Comparison of ENCODE assay signal across 10 cellular contexts in genomic region chr6:45946352-45946751, GRCh38.
DNase-seq lines count a peak whose midpoint lies in the region; ATAC-seq, FAIRE-seq and TF ChIP-seq lines count a peak whose summit lies in the region.
"Had no signal": no experiment of that assay in that cellular context is flagged by ENCODE, and none has a peak within 500 bp of the region (broad histone marks: within the 10 kb centered on the region; RNA-seq: fewer than 3 reads in every experiment).

No MANE protein-coding gene starts in this region.

- H3K4me2 ChIP-seq in K562 (ENCODE audit: insufficient read depth, low read length) = no peak overlapping the region

- TF ChIP-seq CTCF in HFF-Myc (IDR thresholded peaks at IDR 0.05; ENCODE audit: low read depth, low read length, missing control alignments) (peak; percentile 79), K562 (IDR thresholded peaks at IDR 0.05 in 2 of 3, conservative IDR thresholded peaks at IDR 0.05 in 1 of 3; ENCODE audit: insufficient read depth in 2 of 3, low read depth in 1 of 3, low read length in 3 of 3) (peak; percentile 38 to 59 (median 40)), lung (IDR thresholded peaks at IDR 0.05; ENCODE audit: control extremely low read depth, extremely low read depth) (no peak)

- H3K4me3 ChIP-seq in HFF-Myc (replicated peaks; ENCODE audit: low read depth, low read length) = no peak overlapping the region
- H3K4me3 ChIP-seq in K562 = no peak overlapping the region
- no peak overlapping the region for H3K4me3 ChIP-seq in lung

- no peaks in the 10 kb centered on the region for H4K20me1 ChIP-seq in K562 (replicated peaks; ENCODE audit: control insufficient read depth, insufficient read depth, low read length)

- H3K4me1 ChIP-seq in K562 (replicated peaks in 1 of 2; ENCODE audit: control insufficient read depth in 2 of 2, insufficient read depth in 2 of 2, low read length in 2 of 2) (no peaks in the 10 kb centered on the region), lung (ENCODE audit: control insufficient read depth in 2 of 2, insufficient read depth in 2 of 2, low read length in 2 of 2) (peaks cover 7 to 20% of the 10 kb centered on the region in 2 donors)

- no TSS peak for BruUV-seq in K562 (replicated peaks; lab: Mats Ljungman, UMichigan)

- H3K27me3 ChIP-seq in K562 (ENCODE audit: control insufficient read depth in 2 of 2, insufficient read depth in 2 of 2, low read length in 2 of 2) = peaks cover 0 to 5% of the 10 kb centered on the region in 2 experiments; a peak in 1 of 5 replicates
- H3K27me3 ChIP-seq in lung (ENCODE audit: control insufficient read depth, insufficient read depth) = no peaks in the 10 kb centered on the region

- CTCF ChIA-PET in K562 (lab: Yijun Ruan, JAX; ENCODE audit: low intra/inter-chr PET ratio) = no interaction called here

- ATAC-seq in K562 = peak; percentile 90
- ATAC-seq in lung (ENCODE audit: insufficient read depth, low FRiP score) = no peak
- ATAC-seq in HG03460 (IDR thresholded peaks at IDR 0.05; ENCODE audit: unreplicated experiment) = no peak
- no peak for ATAC-seq in GM21576 (IDR thresholded peaks at IDR 0.05; ENCODE audit: unreplicated experiment)
- ATAC-seq: activated CD4-positive, CD25-positive, alpha-beta regulatory T cell treated with anti-CD3 and anti-CD28 coated beads, Interleukin-2, amount 50 U/mL, for 24 hours; stimulated activated memory B cell treated with anti-CD40 and anti-IgM and Interleukin-4, amounts not matched to agents 10 μg/mL and 1 μg/mL and 100 μg/mL, for 72 hours had no signal

- peak; percentile 40 for FAIRE-seq in K562 (lab: Jason Lieb, UNC)

- H3K36me3 ChIP-seq in K562 (ENCODE audit: control insufficient read depth, insufficient read depth, low read length) = no peaks in the 10 kb centered on the region
- no peaks in the 10 kb centered on the region for H3K36me3 ChIP-seq in lung (ENCODE audit: control insufficient read depth in 2 of 2, insufficient read depth in 2 of 2, low read length in 2 of 2)

- POLR2A ChIA-PET in K562 (lab: Yijun Ruan, JAX) = no interaction called here

- no peaks in the 10 kb centered on the region for H3K9me1 ChIP-seq in K562 (ENCODE audit: control insufficient read depth, insufficient read depth, low read length)

- H3K9me3 ChIP-seq in K562 (replicated peaks; ENCODE audit: control insufficient read depth, insufficient read depth, low read depth, low read length) (no peaks in the 10 kb centered on the region), lung (ENCODE audit: control insufficient read depth in 2 of 2, insufficient read depth in 1 of 2, low read length in 1 of 2) (no peaks in the 10 kb centered on the region)

- 0% methylated on average over 3 of the region's 3 CpGs for WGBS in K562 (ENCODE audit: insufficient coverage, low coverage, missing lambda C conversion rate)
- 68 to 80% methylated on average over 3 of the region's 3 CpGs for WGBS in lung, 2 donors

- H3K27ac ChIP-seq in K562 (ENCODE audit: extremely low read depth, low read depth, low read length) (no peak overlapping the region), lung (ENCODE audit: low read depth in 1 of 2, low read length in 1 of 2) (peak overlapping the region; percentile 33 to 68)

- H3K79me2 ChIP-seq in K562 (ENCODE audit: control insufficient read depth, insufficient read depth, low read length) = no peaks in the 10 kb centered on the region

- TF ChIP-seq POLR2A in K562 (conservative IDR thresholded peaks at IDR 0.05) = no peak

- peak in 1 of 2 experiments; percentile 21; a peak in 2 of 4 replicates for TF ChIP-seq RAD21 in K562 (CRISPR knock-in tag; conservative IDR thresholded peaks at IDR 0.05 in 1 of 2, IDR thresholded peaks at IDR 0.05 in 1 of 2)

- peak; percentile 89 for DNase-seq in AG08395 (ENCODE audit: low spot score)
- peak; percentile 78 for DNase-seq in HFF-Myc (ENCODE audit: extremely low read depth, low read depth)
- DNase-seq in K562 (ENCODE audit: extremely low read depth in 1 of 4, low spot score in 3 of 4) = peak in 2 of 4 experiments; percentile 27 to 34
- DNase-seq in lung (ENCODE audit: low spot score) = no peak
- no peak for DNase-seq in SIG-M5 (lab: John Stamatoyannopoulos, UW)
- no peak for DNase-seq in DMS114 treated with DMSO at 0.1 percent for 48 hours (lab: John Stamatoyannopoulos, UW; ENCODE audit: unreplicated experiment)

- H2AFZ ChIP-seq in K562 (ENCODE audit: low read depth, low read length) = no peak overlapping the region

- H3K9ac ChIP-seq in K562 (ENCODE audit: insufficient read depth in 1 of 2, low read depth in 2 of 2, low read length in 2 of 2) = no peak overlapping the region

- no peak for TF ChIP-seq EP300 in K562 (IDR thresholded peaks at IDR 0.05; ENCODE audit: low read length)

- intact Hi-C loops in K562 (cut with micrococcal nuclease) = no loop called here

- in situ Hi-C loops in K562 (cut with MboI) = no loop called here

TF ChIP-seq in K562, 482 proteins besides CTCF, POLR2A, EP300 and RAD21:
- TF ChIP-seq ETS1 (conservative IDR thresholded peaks at IDR 0.05; ENCODE audit: control insufficient read depth, low read depth, low read length) = no peak

Comparison
In these comparisons a context has a peak if more than half of its experiments do, and no peak if none do; other contexts are left out.
1. DNase-seq: peak in AG08395 (single experiment) and HFF-Myc (single experiment); none in lung (single experiment), SIG-M5 (single experiment) and DMS114 treated with DMSO at 0.1 percent for 48 hours (single experiment).